Comparison of ENCODE assay signal across 22 cellular contexts in genomic region chr1:10814954-10815862, GRCh38. TPM values are rescaled to one million over a fixed set of nuclear protein-coding genes. Genes with fewer than 3 reads are reported as not detected.
DNase-seq lines count a peak whose midpoint lies in the region; ATAC-seq, FAIRE-seq and TF ChIP-seq lines count a peak whose summit lies in the region.
"Had no signal": no experiment of that assay in that cellular context is flagged by ENCODE, and none has a peak within 500 bp of the region (broad histone marks: within the 10 kb centered on the region; RNA-seq: fewer than 3 reads in every experiment).

No MANE protein-coding gene starts in this region.

- peaks cover 4% of the 10 kb centered on the region for H3K4me1 Mint-ChIP-seq in T-helper 17 cell

- intact Hi-C loops in prostate gland (cut with DNase I): no loop called here

- DNase-seq in T-helper 17 cell (no peak), keratinocyte (ENCODE audit: low read depth, low spot score) (no peak), prostate gland (ENCODE audit: low spot score) (peak; percentile 39), cerebellar cortex (ENCODE audit: low spot score) (no peak)
- DNase-seq: activated CD8-positive, alpha-beta T cell treated with anti-CD3 and anti-CD28 coated beads for 36 hours; activated naive CD4-positive, alpha-beta T cell treated with Interleukin-2 at 50 U/mL for 16 hours; activated T-cell treated with anti-CD3 and anti-CD28 coated beads, Interleukin-2, amount 50 U/mL, for 24 hours; amygdala; central memory CD4-positive, alpha-beta T cell; COR-L47; effector CD4-positive, alpha-beta T cell; KG1; NCI-H2081 treated with DMSO at 0.1 percent for 48 hours; NCI-H524 treated with DMSO at 0.1 percent for 48 hours; SHP77 treated with DMSO at 0.1 percent for 48 hours; stimulated activated CD4-positive, alpha-beta T cell treated with anti-CD3 and anti-CD28 coated beads, Interleukin-1b, Interleukin-23, amount 100 ng/mL, for 48 hours; stimulated activated naive CD4-positive, alpha-beta T cell; thyroid gland had no signal

- H3K9me3 ChIP-seq in HEK293 (ENCODE audit: control insufficient read depth, insufficient read depth, low read depth, low read length): no peaks in the 10 kb centered on the region
- H3K9me3 ChIP-seq in T-helper 17 cell (ENCODE audit: control insufficient read depth, low read length, poor library complexity, severe bottlenecking): no peaks in the 10 kb centered on the region
- H3K9me3 ChIP-seq in keratinocyte (ENCODE audit: control insufficient read depth, low read depth, low read length): no peaks in the 10 kb centered on the region
- H3K9me3 ChIP-seq in prostate gland: no peaks in the 10 kb centered on the region
- H3K9me3 ChIP-seq: esophagus muscularis mucosa, thyroid gland had no signal

- H3K79me2 ChIP-seq in keratinocyte (ENCODE audit: control insufficient read depth, insufficient read depth, low read length): no peaks in the 10 kb centered on the region

- no peaks in the 10 kb centered on the region for H3K9me1 ChIP-seq in keratinocyte (ENCODE audit: control insufficient read depth, extremely low read depth, insufficient read depth, low read length)

- POLR2A ChIA-PET in HEK293 (lab: Yijun Ruan, JAX): no interaction called here

- H3K27me3 ChIP-seq in keratinocyte (ENCODE audit: control insufficient read depth, extremely low read depth, insufficient read depth, low read length) (no peaks in the 10 kb centered on the region), prostate gland (replicated peaks; ENCODE audit: insufficient read depth) (no peaks in the 10 kb centered on the region)
- H3K27me3 ChIP-seq: thyroid gland had no signal

- CTCF ChIA-PET in HEK293 (lab: Yijun Ruan, JAX): no interaction called here

- H3K4me2 ChIP-seq in keratinocyte (ENCODE audit: control insufficient read depth, extremely low read depth, insufficient read depth, low read depth, low read length): no peak overlapping the region

- TF ChIP-seq POLR2A in prostate gland (IDR thresholded peaks at IDR 0.05): peak; percentile 24

- no peaks in the 10 kb centered on the region for H3K4me1 ChIP-seq in HEK293 (ENCODE audit: control insufficient read depth, insufficient read depth, low read length)
- peaks cover 14% of the 10 kb centered on the region for H3K4me1 ChIP-seq in keratinocyte (ENCODE audit: control insufficient read depth, extremely low read depth, insufficient read depth, low read length)
- peaks cover 11% of the 10 kb centered on the region for H3K4me1 ChIP-seq in prostate gland (replicated peaks)

- H3K9ac ChIP-seq in keratinocyte (ENCODE audit: control insufficient read depth, extremely low read depth, insufficient read depth, low read length): no peak overlapping the region

- no peaks in the 10 kb centered on the region for H4K20me1 ChIP-seq in keratinocyte (ENCODE audit: control insufficient read depth, extremely low read depth, insufficient read depth, low read length)

- H3K36me3 Mint-ChIP-seq in T-helper 17 cell (ENCODE audit: low read depth): peaks cover 4% of the 10 kb centered on the region

- WGBS in prostate gland: 45% methylated on average over 15 of the region's 15 CpGs

- H3K4me3 ChIP-seq in HEK293 (ENCODE audit: low read depth, low read length) (no peak overlapping the region), keratinocyte (ENCODE audit: control insufficient read depth in 2 of 3, extremely low read depth in 1 of 3, insufficient read depth in 2 of 3, low read depth in 1 of 3, low read length in 3 of 3) (no peak overlapping the region), prostate gland (no peak overlapping the region)
- H3K4me3 ChIP-seq: esophagus muscularis mucosa, thyroid gland had no signal

- ATAC-seq in T-helper 17 cell (no peak), GM21423 (IDR thresholded peaks at IDR 0.05; ENCODE audit: unreplicated experiment) (no peak), HG03196 (IDR thresholded peaks at IDR 0.05; ENCODE audit: unreplicated experiment) (no peak)
- ATAC-seq: activated CD8-positive, alpha-beta T cell treated with anti-CD3 and anti-CD28 coated beads for 36 hours had no signal

- TF ChIP-seq CTCF in HEK293 (tag by site-specific recombination; IDR thresholded peaks at IDR 0.05): no peak
- no peak for TF ChIP-seq CTCF in keratinocyte (optimal IDR thresholded peaks at IDR 0.05 in 1 of 3, IDR thresholded peaks at IDR 0.05 in 1 of 3, conservative IDR thresholded peaks at IDR 0.05 in 1 of 3; ENCODE audit: extremely low read depth in 1 of 3, insufficient read depth in 2 of 3, low read length in 3 of 3)
- TF ChIP-seq CTCF in prostate gland (IDR thresholded peaks at IDR 0.05): peak in 1 of 4 experiments; percentile 10

- H3K36me3 ChIP-seq in HEK293 (ENCODE audit: control insufficient read depth in 2 of 2, insufficient read depth in 1 of 2, low read length in 2 of 2) (no peaks in the 10 kb centered on the region), keratinocyte (ENCODE audit: control insufficient read depth in 2 of 2, extremely low read depth in 1 of 2, insufficient read depth in 2 of 2, low read length in 2 of 2) (no peaks in the 10 kb centered on the region), prostate gland (no peaks in the 10 kb centered on the region)
- H3K36me3 ChIP-seq: esophagus muscularis mucosa, thyroid gland had no signal

- peak; percentile 26 for FAIRE-seq in keratinocyte (lab: Jason Lieb, UNC)

- H2AFZ ChIP-seq in keratinocyte (ENCODE audit: control insufficient read depth, low read length): peak overlapping the region; percentile 46

- H3K27ac Mint-ChIP-seq in T-helper 17 cell: no peak overlapping the region
- H3K27ac Mint-ChIP-seq: activated CD8-positive, alpha-beta T cell treated with anti-CD3 and anti-CD28 coated beads for 36 hours; activated T-cell treated with anti-CD3 and anti-CD28 coated beads, Interleukin-2, amount 50 U/mL, for 24 hours had no signal

- H3K4me3 Mint-ChIP-seq in T-helper 17 cell: peak overlapping the region; percentile 25
- H3K4me3 Mint-ChIP-seq: activated CD8-positive, alpha-beta T cell treated with anti-CD3 and anti-CD28 coated beads for 36 hours; activated T-cell treated with anti-CD3 and anti-CD28 coated beads, Interleukin-2, amount 50 U/mL, for 24 hours had no signal

- dilution Hi-C loops in keratinocyte (cut with MboI; ENCODE audit: extremely low pct_ligation_motif_present, low sequenced_read_pairs): no loop called here

- H3K27ac ChIP-seq in HEK293 (ENCODE audit: extremely low read depth, low read depth, low read length) (no peak overlapping the region), keratinocyte (ENCODE audit: control insufficient read depth, insufficient read depth, low read length) (no peak overlapping the region), prostate gland (peak overlapping the region; percentile 71 to 84)
- H3K27ac ChIP-seq: esophagus muscularis mucosa, thyroid gland had no signal

- peaks cover 42% of the 10 kb centered on the region for H3K27me3 Mint-ChIP-seq in T-helper 17 cell

TF ChIP-seq in HEK293, 187 proteins besides CTCF, POLR2A, EP300 and RAD21:
- 0 out of 2 replicates have a peak, but pooled peaks have one; percentile 8 for TF ChIP-seq ZFHX2 (tag by site-specific recombination; conservative IDR thresholded peaks at IDR 0.05)
- TF ChIP-seq ZNF341 (tag by site-specific recombination; IDR thresholded peaks at IDR 0.05; ENCODE audit: low read depth): peak; percentile 61
- TF ChIP-seq EGR2 (tag by site-specific recombination; IDR thresholded peaks at IDR 0.05; ENCODE audit: low read depth): peak; percentile 20; the same call in 1 of the 2 replicates
- TF ChIP-seq, protein P1, sequence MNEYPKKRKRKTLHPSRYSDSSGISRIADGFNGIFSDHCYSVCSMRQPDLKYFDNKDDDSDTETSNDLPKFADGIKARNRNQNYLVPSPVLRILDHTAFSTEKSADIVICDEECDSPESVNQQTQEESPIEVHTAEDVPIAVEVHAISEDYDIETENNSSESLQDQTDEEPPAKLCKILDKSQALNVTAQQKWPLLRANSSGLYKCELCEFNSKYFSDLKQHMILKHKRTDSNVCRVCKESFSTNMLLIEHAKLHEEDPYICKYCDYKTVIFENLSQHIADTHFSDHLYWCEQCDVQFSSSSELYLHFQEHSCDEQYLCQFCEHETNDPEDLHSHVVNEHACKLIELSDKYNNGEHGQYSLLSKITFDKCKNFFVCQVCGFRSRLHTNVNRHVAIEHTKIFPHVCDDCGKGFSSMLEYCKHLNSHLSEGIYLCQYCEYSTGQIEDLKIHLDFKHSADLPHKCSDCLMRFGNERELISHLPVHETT (tag by site-specific recombination; IDR thresholded peaks at IDR 0.05): no peak

RNA-seq across cellular contexts. Expression of gene CASZ1, which starts 18.8 kb away (rescaled TPM):
- total RNA-seq in T-helper 17 cell (10 to 100 TPM; 20.8 to 21.2 TPM), prostate gland (10 to 100 TPM; 90.9 to 96.9 TPM)
- polyA plus RNA-seq in keratinocyte: 2.8 to 5.0 TPM (median 4.4 TPM) in 3 replicates
- 66.1 TPM for polyA plus RNA-seq in keratinocyte (2011; ENCODE audit: low read depth)
- 2.4 and 4.8 TPM in 2 replicates for polyA plus RNA-seq in keratinocyte (2011; cell fraction: cytosol; rRNA removed)
- 18.6 and 23.7 TPM in 2 replicates for polyA plus RNA-seq in keratinocyte (2011; cell fraction: nucleus; rRNA removed)
- 5.9 and 27.8 TPM in 2 replicates for polyA plus RNA-seq in keratinocyte (2012; ENCODE audit: low replicate concordance)
- 5.2 to 17.9 TPM (median 7.7 TPM) in 3 replicates for polyA minus RNA-seq in keratinocyte
- polyA minus RNA-seq in keratinocyte (2011; cell fraction: cytosol; rRNA and poly(A)+ RNA removed): 9.6 TPM
- 17.5 and 18.8 TPM in 2 replicates for polyA minus RNA-seq in keratinocyte (2011; cell fraction: nucleus; rRNA and poly(A)+ RNA removed)

Comparison
In these comparisons a context has a peak if more than half of its experiments do, and no peak if none do; other contexts are left out.
1. H3K27ac ChIP-seq: peak in prostate gland (2 of 2); none in HEK293 (single experiment) and keratinocyte (single experiment).
2. RNA of gene CASZ1, which starts 18.8 kb away (total RNA-seq): 90.9 to 96.9 TPM in prostate gland; 20.8 to 21.2 TPM in T-helper 17 cell; every median in the first group is over 4 times any median in the second.